ENCODE assay signal across 1 cellular context in genomic region chr12:64669270-64669842, GRCh38.
A peak's percentile ranks its signal among the peaks of the same experiment; 100 is the strongest.
TF ChIP-seq lines count a peak whose summit lies in the region.

No MANE protein-coding gene starts in this region.

TF ChIP-seq in K562, 482 proteins besides CTCF, POLR2A, EP300 and RAD21 (continued from another document and continues in another):
- TF ChIP-seq CREB3 (tag; conservative IDR thresholded peaks at IDR 0.05; ENCODE audit: low read depth): peak; percentile 58; the same call in 1 of the 2 replicates
- TF ChIP-seq NR2C2 (CRISPR knock-in tag; IDR thresholded peaks at IDR 0.05): no peak
- TF ChIP-seq NR2C2 (tag; IDR thresholded peaks at IDR 0.05): peak; percentile 67; the same call in 1 of the 2 replicates
- peak; percentile 50 for TF ChIP-seq RBBP5 (IDR thresholded peaks at IDR 0.05; ENCODE audit: borderline replicate concordance, insufficient read depth, low read length, poor library complexity, severe bottlenecking)
- TF ChIP-seq SIX5 (IDR thresholded peaks at IDR 0.05; ENCODE audit: borderline replicate concordance in 1 of 2, insufficient read depth in 1 of 2, low read depth in 1 of 2, low read length in 2 of 2): no peak
- no peak for TF ChIP-seq MTA3 (IDR thresholded peaks at IDR 0.05; ENCODE audit: borderline replicate concordance)
- 0 out of 2 replicates have a peak, but pooled peaks have one; percentile 23 for TF ChIP-seq PTRF (tag; IDR thresholded peaks at IDR 0.05)
- TF ChIP-seq NR0B1 (IDR thresholded peaks at IDR 0.05; ENCODE audit: partially characterized antibody): no peak
- no peak for TF ChIP-seq HOXB6 (CRISPR knock-in tag; IDR thresholded peaks at IDR 0.05; ENCODE audit: borderline replicate concordance)
- TF ChIP-seq ZNF766 (CRISPR knock-in tag; conservative IDR thresholded peaks at IDR 0.05): 0 out of 2 replicates have a peak, but pooled peaks have one; percentile 38
- peak; percentile 95 for TF ChIP-seq MGA (IDR thresholded peaks at IDR 0.05)
- TF ChIP-seq ZNF445 (CRISPR knock-in tag; IDR thresholded peaks at IDR 0.05; ENCODE audit: low read depth): no peak
- TF ChIP-seq CXXC5 (CRISPR knock-in tag; IDR thresholded peaks at IDR 0.05): peak; percentile 49; the same call in 1 of the 2 replicates
- TF ChIP-seq ZNF197 (CRISPR knock-in tag; IDR thresholded peaks at IDR 0.05; ENCODE audit: low read depth): no peak
- TF ChIP-seq IRF1 (CRISPR knock-in tag; IDR thresholded peaks at IDR 0.05; ENCODE audit: borderline replicate concordance): no peak
- TF ChIP-seq MCM2 (IDR thresholded peaks at IDR 0.05; ENCODE audit: low read depth): no peak
- TF ChIP-seq CREB5 (CRISPR knock-in tag; IDR thresholded peaks at IDR 0.05): no peak
- TF ChIP-seq ETV1 (tag; conservative IDR thresholded peaks at IDR 0.05; ENCODE audit: low read depth): peak; percentile 62
- no peak for TF ChIP-seq HES1 (IDR thresholded peaks at IDR 0.05; ENCODE audit: low read depth)
- TF ChIP-seq MIER1 (IDR thresholded peaks at IDR 0.05; ENCODE audit: low read depth): no peak
- TF ChIP-seq ZNF316 (IDR thresholded peaks at IDR 0.05): no peak
- TF ChIP-seq RREB1 (CRISPR knock-in tag; IDR thresholded peaks at IDR 0.05): no peak
- no peak for TF ChIP-seq ZBTB34 (CRISPR knock-in tag; IDR thresholded peaks at IDR 0.05)
- TF ChIP-seq ELK1 (CRISPR knock-in tag; IDR thresholded peaks at IDR 0.05): no peak
- TF ChIP-seq ZNF589 (CRISPR knock-in tag; IDR thresholded peaks at IDR 0.05; ENCODE audit: low read depth): peak; percentile 91
- TF ChIP-seq NUFIP1 (IDR thresholded peaks at IDR 0.05; ENCODE audit: partially characterized antibody): peak; percentile 78
- no peak for TF ChIP-seq ZNF282 (CRISPR knock-in tag; IDR thresholded peaks at IDR 0.05)
- TF ChIP-seq TGIF2 (CRISPR knock-in tag; IDR thresholded peaks at IDR 0.05): no peak
- TF ChIP-seq ZKSCAN8 (CRISPR knock-in tag; IDR thresholded peaks at IDR 0.05): peak; percentile 74; the same call in 1 of the 2 replicates
- TF ChIP-seq EGR1 (conservative IDR thresholded peaks at IDR 0.05): no peak
